In the genomic region with DNA sequence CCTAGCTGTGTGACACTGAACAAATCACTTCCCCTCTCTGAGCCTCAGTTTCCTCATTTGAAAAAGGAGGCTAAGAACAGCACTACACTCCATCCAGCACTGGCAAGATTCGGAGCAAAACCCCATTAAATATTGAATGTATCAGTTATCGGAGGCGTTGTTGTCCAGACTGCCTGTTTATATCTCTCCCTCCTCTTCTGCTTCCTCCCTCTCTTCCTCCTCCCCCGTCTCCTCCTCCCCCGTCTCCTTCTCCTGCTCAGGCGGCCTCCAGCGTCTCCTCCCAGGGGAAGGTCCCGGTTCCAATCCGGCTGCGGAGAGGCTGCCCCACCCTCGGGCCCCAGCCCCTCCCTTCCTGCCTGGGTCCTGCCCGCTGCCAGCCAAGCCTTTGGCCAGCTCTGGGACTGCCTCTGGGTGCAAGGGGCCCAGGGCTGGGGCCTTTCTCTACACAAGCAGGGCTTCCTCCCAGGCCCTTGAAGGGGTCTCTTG, we compare ENCODE assay signal across 8 cellular contexts. TPM values are rescaled to one million over a fixed set of nuclear protein-coding genes. Genes with fewer than 3 reads are reported as not detected.
DNase-seq lines count a peak whose midpoint lies in the region; ATAC-seq and TF ChIP-seq lines count a peak whose summit lies in the region.

No MANE protein-coding gene starts in this region.

- 0 to 2% (median 1%) methylated on average over 12 of the region's 12 CpGs for WGBS in ovary, 3 donors

- H3K27ac ChIP-seq in ovary: peak overlapping the region; percentile 42

- peak overlapping the region; percentile 6 for H3K27ac Mint-ChIP-seq in activated naive CD4-positive, alpha-beta T cell treated with anti-CD3 and anti-CD28 coated beads, Interleukin-2, amount 10 ng/mL, durations not matched to agents 7 days and 5 days

- ATAC-seq in GM18519 (IDR thresholded peaks at IDR 0.05; ENCODE audit: low FRiP score, unreplicated experiment): no peak

- DNase-seq in activated naive CD4-positive, alpha-beta T cell treated with anti-CD3 and anti-CD28 coated beads, Interleukin-2, amount 10 ng/mL, durations not matched to agents 7 days and 5 days: peak; percentile 47
- no peak for DNase-seq in activated naive CD4-positive, alpha-beta T cell (lab: John Stamatoyannopoulos, UW)
- DNase-seq in UCSD-AML1 (lab: John Stamatoyannopoulos, UW; ENCODE audit: unreplicated experiment) (peak; percentile 70), foreskin melanocyte (peak; percentile 62), ovary (peak; percentile 75 to 83 (median 81)), middle frontal gyrus (ENCODE audit: extremely low spot score, low spot score) (no peak)
- no peak for DNase-seq in stimulated activated CD4-positive, alpha-beta T cell treated with anti-CD3 and anti-CD28 coated beads, Interleukin-2, amount 100 ng/mL, for 24 hours

- H3K27me3 Mint-ChIP-seq in activated naive CD4-positive, alpha-beta T cell treated with anti-CD3 and anti-CD28 coated beads, Interleukin-2, amount 10 ng/mL, durations not matched to agents 7 days and 5 days: peaks cover 25% of the 10 kb centered on the region

- peaks cover 47% of the 10 kb centered on the region for H3K4me1 Mint-ChIP-seq in activated naive CD4-positive, alpha-beta T cell treated with anti-CD3 and anti-CD28 coated beads, Interleukin-2, amount 10 ng/mL, durations not matched to agents 7 days and 5 days

- no peaks in the 10 kb centered on the region for H3K27me3 ChIP-seq in ovary

- H3K9me3 Mint-ChIP-seq in activated naive CD4-positive, alpha-beta T cell treated with anti-CD3 and anti-CD28 coated beads, Interleukin-2, amount 10 ng/mL, durations not matched to agents 7 days and 5 days: no peaks in the 10 kb centered on the region

- no peak for TF ChIP-seq CTCF in ovary (IDR thresholded peaks at IDR 0.05)

- no peak for TF ChIP-seq EP300 in ovary (IDR thresholded peaks at IDR 0.05)

- no peaks in the 10 kb centered on the region for H3K9me3 ChIP-seq in ovary

- no peaks in the 10 kb centered on the region for H3K36me3 ChIP-seq in ovary

- CTCF ChIA-PET in activated naive CD4-positive, alpha-beta T cell treated with anti-CD3 and anti-CD28 coated beads, Interleukin-2, amount 10 ng/mL, durations not matched to agents 7 days and 5 days (lab: Charles Lee): no interaction called here

- H3K4me3 Mint-ChIP-seq in activated naive CD4-positive, alpha-beta T cell treated with anti-CD3 and anti-CD28 coated beads, Interleukin-2, amount 10 ng/mL, durations not matched to agents 7 days and 5 days: peak overlapping the region; percentile 50

- peaks cover 10% of the 10 kb centered on the region for H3K4me1 ChIP-seq in ovary (ENCODE audit: insufficient read depth)

- intact Hi-C loops in ovary (cut with DNase I): loop anchor here in 2 of 4 donors (2.0 to 5.0 kb wide), 2 partner anchors 46 to 47 kb away; partner anchors contain the start of gene PRR12 (in 2 of the 2)

- TF ChIP-seq POLR2A in ovary (IDR thresholded peaks at IDR 0.05): no peak

- H3K36me3 Mint-ChIP-seq in activated naive CD4-positive, alpha-beta T cell treated with anti-CD3 and anti-CD28 coated beads, Interleukin-2, amount 10 ng/mL, durations not matched to agents 7 days and 5 days: peaks cover 1% of the 10 kb centered on the region

- peak overlapping the region; percentile 80 for H3K4me3 ChIP-seq in ovary

RNA-seq across cellular contexts. Expression of gene RRAS, which starts 2.0 kb away (rescaled TPM):
- 10 to 100 TPM; 28.7 to 62.8 (median 37.6) TPM for total RNA-seq in ovary
- 10 to 100 TPM; 24.2 to 63.4 TPM for polyA plus RNA-seq in ovary

RNA-seq across cellular contexts. Expression of gene SCAF1, which starts 4.1 kb away (rescaled TPM):
- total RNA-seq in ovary: 10 to 100 TPM; 14.9 to 94.6 (median 68.8) TPM
- 10 to 100 TPM in 1 of 2 donors, 1 to 10 TPM in 1; 3.3 to 29.1 TPM for polyA plus RNA-seq in ovary

RNA-seq across cellular contexts. Expression of gene IRF3, which starts 27.7 kb away (rescaled TPM):
- 10 to 100 TPM; 46.1 to 89.0 (median 69.5) TPM for total RNA-seq in ovary
- 10 to 100 TPM; 24.2 to 76.9 TPM for polyA plus RNA-seq in ovary

RNA-seq across cellular contexts. Expression of gene BCL2L12, which starts 27.8 kb away (rescaled TPM):
- 10 to 100 TPM in 6 of 7 donors, 1 to 10 TPM in 1; 8.0 to 21.0 (median 15.6) TPM for total RNA-seq in ovary
- polyA plus RNA-seq in ovary: 10 to 100 TPM in 1 of 2 donors, 1 to 10 TPM in 1; 6.7 to 17.7 TPM

RNA-seq across cellular contexts. Expression of gene PRMT1, which starts 39.2 kb away (rescaled TPM):
- total RNA-seq in ovary: 100 to 1,000 TPM; 125 to 174 (median 152) TPM
- 100 to 1,000 TPM in 1 of 2 donors, 10 to 100 TPM in 1; 57.1 to 182 TPM for polyA plus RNA-seq in ovary

Comparison
In these comparisons a context has a peak if more than half of its experiments do, and no peak if none do; other contexts are left out.
1. DNase-seq: peak in activated naive CD4-positive, alpha-beta T cell treated with anti-CD3 and anti-CD28 coated beads, Interleukin-2, amount 10 ng/mL, durations not matched to agents 7 days and 5 days (single experiment), UCSD-AML1 (single experiment), foreskin melanocyte (single experiment) and ovary (5 of 5); none in activated naive CD4-positive, alpha-beta T cell (0 of 4), stimulated activated CD4-positive, alpha-beta T cell treated with anti-CD3 and anti-CD28 coated beads, Interleukin-2, amount 100 ng/mL, for 24 hours (0 of 2) and middle frontal gyrus (single experiment).